34 cellular contexts compared by ENCODE assay signal in the genomic region with DNA sequence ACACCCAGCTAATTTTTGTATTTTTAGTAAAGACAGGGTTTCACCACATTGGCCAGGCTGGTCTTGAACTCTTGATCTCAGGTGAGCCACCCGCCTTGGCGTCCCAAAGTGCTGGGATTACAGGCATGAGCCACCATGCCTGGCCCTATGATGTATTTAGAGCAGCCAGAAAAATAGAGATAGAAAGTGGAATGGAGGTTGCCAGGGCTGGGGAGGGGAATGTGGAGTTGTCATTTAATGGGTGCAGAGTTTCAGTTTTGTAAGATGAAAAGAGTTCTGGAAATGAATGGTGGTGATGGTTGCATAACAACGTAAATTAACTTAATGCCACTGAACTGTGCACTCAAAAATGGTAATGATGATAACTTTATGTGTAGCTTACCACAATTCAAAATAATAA. TPM values are rescaled to one million over a fixed set of nuclear protein-coding genes. Genes with fewer than 3 reads are reported as not detected.
"Had no signal": no experiment of that assay in that cellular context is flagged by ENCODE, and none has a peak within 500 bp of the region (broad histone marks: within the 10 kb centered on the region; RNA-seq: fewer than 3 reads in every experiment).

No MANE protein-coding gene starts in this region.

- DNase-seq: Karpas-422, Kasumi-1, KG1, MG63, MM.1S, MV-4-11, NCI-H1048, NCI-H1092, NCI-H1092 treated with DMSO at 0.1 percent for 48 hours, NCI-H1105, NCI-H1105 treated with DMSO at 0.1 percent for 48 hours, NCI-H1417, NCI-H1417 treated with DMSO at 0.1 percent for 48 hours, NCI-H1436, NCI-H1436 treated with DMSO at 0.1 percent for 48 hours, NCI-H146, NCI-H1694, NCI-H1694 treated with DMSO at 0.1 percent for 48 hours, NCI-H187, NCI-H187 treated with DMSO at 0.1 percent for 48 hours, NCI-H1930, NCI-H2029, NCI-H2029 treated with DMSO at 0.1 percent for 48 hours, NCI-H2081, NCI-H2081 treated with DMSO at 0.1 percent for 48 hours, NCI-H2107, NCI-H2171, NCI-H2171 treated with DMSO at 0.1 percent for 48 hours, NCI-H2227 treated with DMSO at 0.1 percent for 48 hours, NCI-H345, NCI-H446, NCI-H446 treated with DMSO at 0.1 percent for 48 hours, NCI-H510A had no signal

- H3K4me3 ChIP-seq: MG63 had no signal

RNA-seq across cellular contexts. Expression of a gene that starts 31.6 kb away (rescaled TPM):
- total RNA-seq: MCF 10A had no signal
